Comparison of ENCODE assay signal across 26 cellular contexts in the genomic region with DNA sequence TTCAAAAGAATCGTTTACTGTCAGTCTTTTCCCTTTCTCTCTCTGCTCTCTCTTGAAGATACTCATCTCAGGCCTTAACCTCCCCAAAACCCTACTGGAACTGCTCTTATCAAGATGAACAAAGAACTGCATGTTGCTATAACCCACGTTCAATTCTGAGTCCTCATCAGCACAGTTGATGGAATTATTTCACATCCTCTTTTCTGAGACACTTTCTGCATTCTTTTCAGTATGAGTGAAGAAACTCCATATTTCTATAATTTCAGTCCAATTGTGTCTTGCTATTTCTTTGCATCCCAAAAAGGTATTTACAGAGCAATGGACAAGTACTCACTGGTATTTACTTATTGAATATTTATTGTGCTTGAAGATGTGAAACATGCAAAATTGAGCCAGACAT.
"Had no signal": no experiment of that assay in that cellular context is flagged by ENCODE, and none has a peak within 500 bp of the region (broad histone marks: within the 10 kb centered on the region; RNA-seq: fewer than 3 reads in every experiment).

No MANE protein-coding gene starts in this region.

- DNase-seq: activated CD8-positive, alpha-beta memory T cell treated with anti-CD3 and anti-CD28 coated beads, Interleukin-2, amount 10 ng/mL, durations not matched to agents 7 days and 5 days; activated CD8-positive, alpha-beta T cell treated with anti-CD3 and anti-CD28 coated beads, Interleukin-2, amount 10 ng/mL, durations not matched to agents 7 days and 5 days; activated naive CD4-positive, alpha-beta T cell treated with Interleukin-2 at 50 U/mL for 16 hours; activated T-cell treated with anti-CD3 and anti-CD28 coated beads for 4 hours; activated T-cell treated with anti-CD3 and anti-CD28 coated beads, Interleukin-2, amount 50 U/mL, for 72 hours; anterior cingulate cortex; dermis blood vessel endothelial cell; effector memory CD4-positive, alpha-beta T cell; erythroblast; gastrocnemius medialis; glutamatergic neuron; left lung; lower lobe of right lung; mesenchymal stem cell; naive thymus-derived CD8-positive, alpha-beta T cell; occipital lobe; right cardiac atrium; spleen; stimulated activated naive CD8-positive, alpha-beta T cell treated with anti-CD3 and anti-CD28 coated beads, Interleukin-15, Interleukin-2, amounts not matched to agents 100 U/mL and 50 U/mL, for 24 hours; T1000; testis; transverse colon had no signal

- H3K27ac Mint-ChIP-seq: activated CD8-positive, alpha-beta memory T cell treated with anti-CD3 and anti-CD28 coated beads, Interleukin-2, amount 10 ng/mL, durations not matched to agents 7 days and 5 days; activated CD8-positive, alpha-beta T cell treated with anti-CD3 and anti-CD28 coated beads, Interleukin-2, amount 10 ng/mL, durations not matched to agents 7 days and 5 days; activated naive CD8-positive, alpha-beta T cell; activated T-cell treated with anti-CD3 and anti-CD28 coated beads, Interleukin-2, amount 50 U/mL, for 72 hours; naive thymus-derived CD8-positive, alpha-beta T cell; neural progenitor cell; WTC11 had no signal

- H3K27me3 ChIP-seq: gastrocnemius medialis, left lung, neural progenitor cell, spleen, testis, transverse colon had no signal

- H3K36me3 Mint-ChIP-seq: activated CD8-positive, alpha-beta memory T cell treated with anti-CD3 and anti-CD28 coated beads, Interleukin-2, amount 10 ng/mL, durations not matched to agents 7 days and 5 days; activated naive CD8-positive, alpha-beta T cell; naive thymus-derived CD8-positive, alpha-beta T cell; neural progenitor cell had no signal

- H3K4me1 Mint-ChIP-seq: activated CD8-positive, alpha-beta memory T cell treated with anti-CD3 and anti-CD28 coated beads, Interleukin-2, amount 10 ng/mL, durations not matched to agents 7 days and 5 days; naive thymus-derived CD8-positive, alpha-beta T cell had no signal

- H3K4me3 ChIP-seq: gastrocnemius medialis, left lung, lower lobe of right lung, neural progenitor cell, spleen, testis, transverse colon had no signal

- H3K27ac ChIP-seq: gastrocnemius medialis, left lung, lower lobe of right lung, neural progenitor cell, parathyroid adenoma, spleen, testis, transverse colon had no signal

- ATAC-seq: activated CD8-positive, alpha-beta memory T cell treated with anti-CD3 and anti-CD28 coated beads, Interleukin-2, amount 10 ng/mL, durations not matched to agents 7 days and 5 days; activated CD8-positive, alpha-beta T cell treated with anti-CD3 and anti-CD28 coated beads, Interleukin-2, amount 10 ng/mL, durations not matched to agents 7 days and 5 days; activated T-cell treated with anti-CD3 and anti-CD28 coated beads, Interleukin-2, amount 50 U/mL, for 72 hours; gastrocnemius medialis; left lung; lower lobe of right lung; naive thymus-derived CD8-positive, alpha-beta T cell; right cardiac atrium; stimulated activated naive CD8-positive, alpha-beta T cell treated with anti-CD3 and anti-CD28 coated beads, Interleukin-15, Interleukin-2, amounts not matched to agents 100 U/mL and 50 U/mL, for 24 hours; WTC11 had no signal

- H3K27me3 Mint-ChIP-seq: activated CD8-positive, alpha-beta memory T cell treated with anti-CD3 and anti-CD28 coated beads, Interleukin-2, amount 10 ng/mL, durations not matched to agents 7 days and 5 days; activated naive CD8-positive, alpha-beta T cell had no signal

- H3K4me3 Mint-ChIP-seq: activated CD8-positive, alpha-beta memory T cell treated with anti-CD3 and anti-CD28 coated beads, Interleukin-2, amount 10 ng/mL, durations not matched to agents 7 days and 5 days; activated CD8-positive, alpha-beta T cell treated with anti-CD3 and anti-CD28 coated beads, Interleukin-2, amount 10 ng/mL, durations not matched to agents 7 days and 5 days; activated naive CD8-positive, alpha-beta T cell; activated T-cell treated with anti-CD3 and anti-CD28 coated beads, Interleukin-2, amount 50 U/mL, for 72 hours; naive thymus-derived CD8-positive, alpha-beta T cell; neural progenitor cell; WTC11 had no signal
